ENCODE assay signal across 8 cellular contexts in genomic region chrX:16695079-16695676, GRCh38. TPM values are rescaled to one million over a fixed set of nuclear protein-coding genes. Genes with fewer than 3 reads are reported as not detected.
DNase-seq lines count a peak whose midpoint lies in the region; ATAC-seq, FAIRE-seq and TF ChIP-seq lines count a peak whose summit lies in the region.

No MANE protein-coding gene starts in this region.

- no peak for DNase-seq in BJ (ENCODE audit: low read depth)
- DNase-seq in NCI-H1694 (lab: John Stamatoyannopoulos, UW), result peak; percentile 2
- peak; percentile 69 to 74 for DNase-seq in activated CD4-positive, alpha-beta T cell treated with anti-CD3 and anti-CD28 coated beads, Interleukin-2, amount 50 U/mL, for 48 hours
- peak; percentile 48 for DNase-seq in effector CD8-positive, alpha-beta T cell (lab: John Stamatoyannopoulos, UW)
- DNase-seq in myocyte (ENCODE audit: low read depth), result peak; percentile 49
- DNase-seq in stomach, result peak; percentile 72
- DNase-seq in frontal cortex (ENCODE audit: low spot score in 2 of 2), result no peak

- POLR2A ChIA-PET in BJ (lab: Charles Lee), result no interaction called here

- ATAC-seq in GM19328 (IDR thresholded peaks at IDR 0.05; ENCODE audit: unreplicated experiment), result peak; percentile 58

- H3K27me3 ChIP-seq in BJ (ENCODE audit: control insufficient read depth, insufficient read depth, low read length) (no peaks in the 10 kb centered on the region), stomach (peaks cover 0 to 4% (median 0%) of the 10 kb centered on the region in 3 donors)

- CTCF ChIA-PET in BJ (lab: Yijun Ruan, JAX), result interaction anchor here (0.9 to 1.7 kb wide), 3 partner anchors 255 to 764 kb away, joined by 3 to 9 read pairs (median 3); partner anchors contain the start of gene GRPR

- TF ChIP-seq EP300 in stomach (IDR thresholded peaks at IDR 0.05), result no peak

- no peak overlapping the region for H3K4me3 ChIP-seq in BJ (ENCODE audit: low read depth, low read length)
- no peak overlapping the region for H3K4me3 ChIP-seq in stomach

- peak; percentile 79 for TF ChIP-seq CTCF in BJ (IDR thresholded peaks at IDR 0.05; ENCODE audit: insufficient read depth, low read depth, low read length)
- TF ChIP-seq CTCF in stomach (IDR thresholded peaks at IDR 0.05), result peak in 5 of 7 experiments; percentile 24 to 96 (median 87)

- H3K36me3 ChIP-seq in BJ (ENCODE audit: control insufficient read depth, insufficient read depth, low read length) (no peaks in the 10 kb centered on the region), stomach (peaks cover 0 to 58% (median 50%) of the 10 kb centered on the region in 4 donors)

- TF ChIP-seq POLR2A in stomach (IDR thresholded peaks at IDR 0.05), result no peak

- 25 to 57% (median 51%) methylated on average over 5 to 10 of the region's 10 CpGs for WGBS in stomach, 5 donors

- FAIRE-seq in frontal cortex (lab: Jason Lieb, UNC), result no peak

- H3K9me3 ChIP-seq in stomach, result no peaks in the 10 kb centered on the region

- H3K27ac ChIP-seq in stomach, result no peak overlapping the region

- intact Hi-C loops in stomach (cut with DNase I; ENCODE audit: low total_unique reads), result no loop called here

- no peaks in the 10 kb centered on the region for H3K4me1 ChIP-seq in stomach

RNA-seq across cellular contexts. Expression of gene CTPS2, which starts 17.3 kb away (rescaled TPM):
- polyA plus RNA-seq in BJ (2011; rRNA removed) (3.7 and 6.6 TPM in 2 replicates), stomach (10 to 100 TPM in 1 of 3 donors, 1 to 10 TPM in 2; 5.8 to 13.2 (median 8.1) TPM)
- polyA minus RNA-seq in BJ (2011; rRNA and poly(A)+ RNA removed), result 4.6 and 4.8 TPM in 2 replicates
- total RNA-seq in myocyte (4.8 and 5.7 TPM in 2 replicates), stomach (10 to 100 TPM in 3 of 5 donors, 1 to 10 TPM in 2; 2.3 to 34.3 (median 12.5) TPM), frontal cortex (26.5 TPM)
- 3.3 TPM for polyA plus RNA-seq in myocyte (2012)

RNA-seq across cellular contexts. Expression of gene SYAP1, which starts 24.2 kb away (rescaled TPM):
- polyA plus RNA-seq in BJ (2011; rRNA removed) (7.3 and 11.2 TPM in 2 replicates), stomach (10 to 100 TPM in 2 of 3 donors, 1 to 10 TPM in 1; 9.8 to 16.5 (median 15.6) TPM)
- polyA minus RNA-seq in BJ (2011; rRNA and poly(A)+ RNA removed), result 6.3 and 6.8 TPM in 2 replicates
- total RNA-seq in myocyte (15.6 and 18.5 TPM in 2 replicates), stomach (10 to 100 TPM; 20.1 to 43.2 (median 37.6) TPM), frontal cortex (30.2 TPM)
- polyA plus RNA-seq in myocyte (2012), result 9.1 TPM

RNA-seq across cellular contexts. Expression of gene S100G, which starts 45.2 kb away (rescaled TPM):
- not detected in 2 replicates for polyA plus RNA-seq in BJ (2011; rRNA removed)
- polyA minus RNA-seq in BJ (2011; rRNA and poly(A)+ RNA removed), result not detected in 2 replicates
- not detected in 2 replicates for total RNA-seq in myocyte
- not detected for polyA plus RNA-seq in myocyte (2012)
- total RNA-seq in stomach, result not detected
- polyA plus RNA-seq in stomach, result not detected
- not detected for total RNA-seq in frontal cortex

Comparison
In these comparisons a context has a peak if more than half of its experiments do, and no peak if none do; other contexts are left out.
1. DNase-seq: peak in NCI-H1694 (single experiment), activated CD4-positive, alpha-beta T cell treated with anti-CD3 and anti-CD28 coated beads, Interleukin-2, amount 50 U/mL, for 48 hours (2 of 2), effector CD8-positive, alpha-beta T cell (single experiment), myocyte (single experiment) and stomach (single experiment); none in BJ (single experiment) and frontal cortex (0 of 2).